ENCODE assay signal across 9 cellular contexts in the genomic region with DNA sequence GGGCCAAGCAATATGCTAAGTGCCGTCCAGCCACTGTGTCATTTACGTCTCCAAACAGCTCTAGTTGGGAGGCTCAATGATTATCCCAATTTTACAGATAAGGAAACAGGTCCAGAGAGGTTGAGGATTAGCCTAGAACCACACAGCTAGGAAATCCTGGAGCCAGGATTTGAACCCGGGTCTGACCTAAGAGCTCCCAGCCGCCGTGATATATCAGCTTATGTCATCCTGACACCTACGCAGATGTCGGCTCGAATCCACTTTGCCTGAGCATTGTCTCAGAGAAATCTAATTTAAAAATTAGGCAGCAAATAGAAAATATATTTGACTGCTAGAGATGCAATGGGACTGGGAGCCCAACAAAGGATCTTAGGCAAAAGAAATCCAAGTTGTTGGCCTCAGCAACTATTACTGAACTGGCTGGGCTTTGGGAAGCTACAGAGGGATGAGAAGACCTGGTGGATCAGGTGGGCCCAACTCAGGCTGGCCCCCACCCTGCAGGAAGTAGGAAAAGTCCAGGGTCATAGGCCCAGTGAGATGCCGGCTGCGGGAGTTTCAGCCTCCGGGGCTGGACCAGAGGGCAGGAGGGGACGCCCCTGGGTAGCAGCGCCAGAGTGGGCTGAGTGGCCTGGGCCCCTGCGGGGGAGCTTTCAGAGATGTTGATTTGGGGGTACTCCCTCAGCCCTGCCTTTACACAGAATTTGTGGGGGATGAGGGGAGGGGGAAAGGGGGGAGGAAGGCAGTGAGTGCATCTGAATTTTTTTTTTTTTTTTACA. TPM values are rescaled to one million over a fixed set of nuclear protein-coding genes. Genes with fewer than 3 reads are reported as not detected.
DNase-seq lines count a peak whose midpoint lies in the region; ATAC-seq and TF ChIP-seq lines count a peak whose summit lies in the region.
"Had no signal": no experiment of that assay in that cellular context is flagged by ENCODE, and none has a peak within 500 bp of the region (broad histone marks: within the 10 kb centered on the region; RNA-seq: fewer than 3 reads in every experiment).

No MANE protein-coding gene starts in this region.

- H3K27ac ChIP-seq in gastrocnemius medialis (peak overlapping the region; percentile 18 to 56 (median 22)), substantia nigra (ENCODE audit: low read depth, low read length, poor library complexity, severe bottlenecking) (no peak overlapping the region)

- intact Hi-C loops in gastrocnemius medialis (cut with DNase I; ENCODE audit: low total_unique reads), result no loop called here

- H3K4me3 Mint-ChIP-seq in activated naive CD8-positive, alpha-beta T cell treated with anti-CD3 and anti-CD28 coated beads, Interleukin-2, amount 50 U/mL, for 24 hours, result peak overlapping the region; percentile 65
- H3K4me3 Mint-ChIP-seq: brain had no signal

- peak overlapping the region; percentile 99 for H3K27ac Mint-ChIP-seq in activated naive CD8-positive, alpha-beta T cell treated with anti-CD3 and anti-CD28 coated beads, Interleukin-2, amount 50 U/mL, for 24 hours
- H3K27ac Mint-ChIP-seq: brain had no signal

- peaks cover 54% of the 10 kb centered on the region for H3K36me3 Mint-ChIP-seq in activated naive CD8-positive, alpha-beta T cell treated with anti-CD3 and anti-CD28 coated beads, Interleukin-2, amount 50 U/mL, for 24 hours (ENCODE audit: low read depth)
- H3K36me3 Mint-ChIP-seq: brain had no signal

- no peaks in the 10 kb centered on the region for H3K36me3 ChIP-seq in gastrocnemius medialis

- in situ Hi-C loops in gastrocnemius medialis (cut with MboI; ENCODE audit: low sequenced_read_pairs in 4 of 4), result loop anchor here in 1 of 4 donors (25.0 kb wide), 1 partner anchor 130 kb away; no protein-coding TSS in a partner anchor

- H3K4me3 ChIP-seq in gastrocnemius medialis, result peak overlapping the region in 1 of 4 donors; percentile 52

- peaks cover 14% of the 10 kb centered on the region for H3K9me3 Mint-ChIP-seq in activated naive CD8-positive, alpha-beta T cell treated with anti-CD3 and anti-CD28 coated beads, Interleukin-2, amount 50 U/mL, for 24 hours

- ATAC-seq in GM19023 (IDR thresholded peaks at IDR 0.05; ENCODE audit: unreplicated experiment) (peak; percentile 27), HG03159 (IDR thresholded peaks at IDR 0.05; ENCODE audit: unreplicated experiment) (peak; percentile 7), gastrocnemius medialis (no peak), GM19324 (IDR thresholded peaks at IDR 0.05; ENCODE audit: low FRiP score, unreplicated experiment) (no peak)
- ATAC-seq in activated naive CD8-positive, alpha-beta T cell treated with anti-CD3 and anti-CD28 coated beads, Interleukin-2, amount 50 U/mL, for 24 hours, result peak; percentile 26

- TF ChIP-seq CTCF in gastrocnemius medialis (IDR thresholded peaks at IDR 0.05 in 4 of 5, conservative IDR thresholded peaks at IDR 0.05 in 1 of 5), result no peak

- peak; percentile 71 for DNase-seq in activated naive CD8-positive, alpha-beta T cell treated with anti-CD3 and anti-CD28 coated beads, Interleukin-2, amount 50 U/mL, for 24 hours
- DNase-seq in gastrocnemius medialis (no peak), substantia nigra (lab: John Stamatoyannopoulos, UW) (no peak), ureter (ENCODE audit: low spot score) (no peak), Kasumi-1 (lab: John Stamatoyannopoulos, UW) (no peak)

- no peaks in the 10 kb centered on the region for H3K27me3 Mint-ChIP-seq in activated naive CD8-positive, alpha-beta T cell treated with anti-CD3 and anti-CD28 coated beads, Interleukin-2, amount 50 U/mL, for 24 hours

- H3K4me1 Mint-ChIP-seq in activated naive CD8-positive, alpha-beta T cell treated with anti-CD3 and anti-CD28 coated beads, Interleukin-2, amount 50 U/mL, for 24 hours, result peaks cover 90% of the 10 kb centered on the region
- H3K4me1 Mint-ChIP-seq: brain had no signal

- H3K4me1 ChIP-seq in gastrocnemius medialis, result peaks cover 0 to 7% of the 10 kb centered on the region in 2 donors

- no peak for TF ChIP-seq POLR2A in gastrocnemius medialis (IDR thresholded peaks at IDR 0.05)

- no peaks in the 10 kb centered on the region for H3K9me3 ChIP-seq in gastrocnemius medialis

- no peaks in the 10 kb centered on the region for H3K27me3 ChIP-seq in gastrocnemius medialis

RNA-seq across cellular contexts. Expression of a gene that starts 35.1 kb away (rescaled TPM):
- total RNA-seq in gastrocnemius medialis (under 1 TPM in 1 of 4 donors, not detected in 3; 0.15 TPM), ureter (0.60 TPM)

RNA-seq across cellular contexts. Expression of a gene that starts 53.1 kb away (rescaled TPM):
- 1 to 10 TPM; 4.5 to 7.4 (median 6.5) TPM for total RNA-seq in gastrocnemius medialis
- 135 TPM for total RNA-seq in ureter

Comparison
In these comparisons a context has a peak if more than half of its experiments do, and no peak if none do; other contexts are left out.
1. ATAC-seq: peak in GM19023 (single experiment), HG03159 (single experiment) and activated naive CD8-positive, alpha-beta T cell treated with anti-CD3 and anti-CD28 coated beads, Interleukin-2, amount 50 U/mL, for 24 hours (single experiment); none in gastrocnemius medialis (0 of 2) and GM19324 (single experiment).
2. RNA of a gene that starts 53.1 kb away (total RNA-seq): 135 TPM in ureter (single experiment); 4.5 to 7.4 TPM in gastrocnemius medialis; every median in the first group is over 10 times any median in the second.